15 cellular contexts compared by ENCODE assay signal in genomic region chr18:37668971-37669747, GRCh38.
A peak's percentile ranks its signal among the peaks of the same experiment; 100 is the strongest.
DNase-seq lines count a peak whose midpoint lies in the region; ATAC-seq and TF ChIP-seq lines count a peak whose summit lies in the region.
"Had no signal": no experiment of that assay in that cellular context is flagged by ENCODE, and none has a peak within 500 bp of the region (broad histone marks: within the 10 kb centered on the region; RNA-seq: fewer than 3 reads in every experiment).

No MANE protein-coding gene starts in this region.

- TF ChIP-seq CTCF in upper lobe of left lung (IDR thresholded peaks at IDR 0.05) = no peak

- no peaks in the 10 kb centered on the region for H3K27me3 ChIP-seq in upper lobe of left lung
- H3K27me3 ChIP-seq: body of pancreas, SJSA1 had no signal

- TF ChIP-seq EP300 in upper lobe of left lung (IDR thresholded peaks at IDR 0.05) = no peak

- H3K4me3 ChIP-seq in upper lobe of left lung = no peak overlapping the region
- H3K4me3 ChIP-seq: A549, body of pancreas, GM12878, GM23248, SJSA1, thoracic aorta had no signal

- no peak for TF ChIP-seq POLR2A in upper lobe of left lung (IDR thresholded peaks at IDR 0.05)

- no peaks in the 10 kb centered on the region for H3K9me3 ChIP-seq in upper lobe of left lung
- H3K9me3 ChIP-seq: A549, body of pancreas, SJSA1, thoracic aorta had no signal

- ATAC-seq in upper lobe of left lung (ENCODE audit: low FRiP score in 2 of 2) (peak; percentile 43 to 53), HG02588 (IDR thresholded peaks at IDR 0.05; ENCODE audit: unreplicated experiment) (no peak)
- ATAC-seq: A549, body of pancreas, GM12878, sciatic nerve had no signal

- H3K27ac ChIP-seq in upper lobe of left lung = peak overlapping the region in 1 of 4 donors; percentile 39
- H3K27ac ChIP-seq: A549, body of pancreas, GM23248, SJSA1, thoracic aorta had no signal

- H3K4me1 ChIP-seq in upper lobe of left lung = peaks cover 0 to 8% (median 2%) of the 10 kb centered on the region in 4 donors
- H3K4me1 ChIP-seq: A549, body of pancreas, SJSA1 had no signal

- 52 to 53% methylated on average over 11 to 15 of the region's 15 CpGs for WGBS in upper lobe of left lung, 2 donors

- no peaks in the 10 kb centered on the region for H3K36me3 ChIP-seq in upper lobe of left lung
- H3K36me3 ChIP-seq: SJSA1, thoracic aorta had no signal

- DNase-seq in NCI-H82 (lab: John Stamatoyannopoulos, UW) (peak; percentile 5), NCI-H82 treated with DMSO at 0.1 percent for 48 hours (lab: John Stamatoyannopoulos, UW; ENCODE audit: unreplicated experiment) (no peak), NCI-H748 (lab: John Stamatoyannopoulos, UW; ENCODE audit: unreplicated experiment) (peak; percentile 87), iPS-NIHi7 (ENCODE audit: extremely low spot score) (peak; percentile 64), upper lobe of left lung (peak in 1 of 2 donors; percentile 61), NCI-H128 (lab: John Stamatoyannopoulos, UW; ENCODE audit: unreplicated experiment) (no peak), UCSD-AML1 (lab: John Stamatoyannopoulos, UW; ENCODE audit: unreplicated experiment) (no peak)
- DNase-seq: body of pancreas, GM23248 had no signal

Comparison
In these comparisons a context has a peak if more than half of its experiments do, and no peak if none do; other contexts are left out.
1. DNase-seq: peak in NCI-H82 (single experiment), NCI-H748 (single experiment) and iPS-NIHi7 (single experiment); none in NCI-H82 treated with DMSO at 0.1 percent for 48 hours (single experiment), NCI-H128 (single experiment) and UCSD-AML1 (single experiment).